21 cellular contexts compared by ENCODE assay signal in the genomic region with DNA sequence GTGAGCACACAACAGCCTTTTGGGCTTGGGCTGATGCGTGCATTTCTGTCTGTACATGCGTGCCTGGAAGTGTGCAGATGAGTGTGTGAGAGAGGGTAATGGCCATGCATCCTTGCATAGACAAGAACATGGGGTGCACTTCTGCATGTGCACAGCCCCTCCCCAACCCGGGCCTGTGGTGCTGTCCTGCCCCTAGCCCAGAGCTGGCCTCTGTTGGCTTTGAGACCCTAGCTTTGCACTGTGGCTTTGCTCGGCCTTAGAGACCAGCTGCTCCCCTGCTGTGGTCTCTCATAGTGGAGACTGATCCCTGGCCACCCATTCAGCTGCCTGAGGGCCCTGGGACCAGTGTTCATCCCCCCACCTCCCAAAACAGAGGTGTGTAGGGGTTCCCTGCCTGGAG.
"Had no signal": no experiment of that assay in that cellular context is flagged by ENCODE, and none has a peak within 500 bp of the region (broad histone marks: within the 10 kb centered on the region; RNA-seq: fewer than 3 reads in every experiment).

No MANE protein-coding gene starts in this region.

- H3K4me3 Mint-ChIP-seq: IgD-negative memory B cell had no signal

- H3K27me3 ChIP-seq: SJCRH30 had no signal

- H3K4me1 Mint-ChIP-seq: IgD-negative memory B cell had no signal

- H3K27ac ChIP-seq: KMS-11, SJCRH30 had no signal

- H3K9ac ChIP-seq: KMS-11 had no signal

- H3K36me3 Mint-ChIP-seq: IgD-negative memory B cell had no signal

- ATAC-seq: K562, SK-N-SH treated with all-trans-retinoic acid at 6 μM for 48 hours had no signal

- H3K36me3 ChIP-seq: SJCRH30 had no signal

- H3K4me3 ChIP-seq: K562, SJCRH30 had no signal

- DNase-seq: Kasumi-1, MM.1S, NCI-H1092 treated with DMSO at 0.1 percent for 48 hours, NCI-H1436, NCI-H187, NCI-H2029, NCI-H2081 treated with DMSO at 0.1 percent for 48 hours, NCI-H2171, NCI-H226, NCI-H446, NCI-H510A, NCI-H524 treated with DMSO at 0.1 percent for 48 hours, NCI-H69, NCI-H774, RPMI8226, SHP77 treated with DMSO at 0.1 percent for 48 hours, SJCRH30 had no signal

- H3K9me3 ChIP-seq: SJCRH30 had no signal

- H3K4me2 ChIP-seq: KMS-11 had no signal

- H3K27me3 Mint-ChIP-seq: IgD-negative memory B cell had no signal

- H3K27ac Mint-ChIP-seq: IgD-negative memory B cell had no signal
